ENCODE assay signal across 13 cellular contexts in the genomic region with DNA sequence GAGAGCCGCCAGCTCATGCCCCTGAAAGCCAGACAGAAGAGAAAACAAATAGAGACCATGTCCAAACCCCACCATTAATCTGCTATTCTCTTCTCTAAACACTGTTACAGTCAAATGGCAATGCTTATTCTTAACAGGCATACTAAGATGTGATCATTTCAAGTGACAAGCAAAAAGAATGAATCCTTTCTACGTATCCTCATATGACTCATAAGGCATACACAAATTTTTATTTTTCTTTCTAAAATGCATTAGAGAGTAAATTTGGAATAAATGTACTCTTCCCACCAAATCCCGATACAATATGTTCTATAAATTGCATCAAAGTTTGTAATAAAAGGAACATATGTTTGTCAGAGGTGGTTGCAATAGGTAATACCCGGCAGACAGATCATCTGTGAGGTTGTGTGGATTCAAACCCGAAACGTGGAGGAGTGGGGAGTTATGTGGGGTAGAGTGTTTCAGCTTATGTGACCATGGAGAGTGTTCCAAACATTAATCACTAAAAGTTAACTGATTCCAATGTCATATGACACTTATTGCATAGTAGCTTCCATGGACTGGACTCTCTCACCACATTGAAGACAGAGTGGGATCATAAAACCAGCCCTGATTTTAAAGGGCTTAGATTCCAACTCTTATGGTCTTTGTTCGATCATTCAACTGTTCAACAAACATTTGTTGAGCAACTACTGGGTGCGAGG.
DNase-seq lines count a peak whose midpoint lies in the region; ATAC-seq and TF ChIP-seq lines count a peak whose summit lies in the region.
"Had no signal": no experiment of that assay in that cellular context is flagged by ENCODE, and none has a peak within 500 bp of the region (broad histone marks: within the 10 kb centered on the region; RNA-seq: fewer than 3 reads in every experiment).

No MANE protein-coding gene starts in this region.

- no peak overlapping the region for H2AK5ac ChIP-seq in IMR-90 (ENCODE audit: low read depth, low read length)

- H3K27ac ChIP-seq in IMR-90 (ENCODE audit: insufficient read depth, low read length) (0 out of 2 replicates have a peak overlapping the region, but pooled peaks have one; percentile 53), coronary artery (peak overlapping the region in 1 of 2 donors; percentile 17), stomach (peak overlapping the region in 1 of 5 donors; percentile 13), colonic mucosa (no peak overlapping the region)

- TF ChIP-seq POLR2A in IMR-90 (IDR thresholded peaks at IDR 0.05; ENCODE audit: low read depth, low read length): no peak
- TF ChIP-seq POLR2A in stomach (IDR thresholded peaks at IDR 0.05): no peak

- no peak overlapping the region; the same call in 1 of the 2 replicates for H4K5ac ChIP-seq in IMR-90 (ENCODE audit: low read depth, low read length)

- H3K23ac ChIP-seq in IMR-90 (ENCODE audit: low read depth, low read length): no peak overlapping the region

- no peak overlapping the region for H2AK9ac ChIP-seq in IMR-90 (replicated peaks; ENCODE audit: low read depth, low read length, poor library complexity)

- no peaks in the 10 kb centered on the region for H3K27me3 ChIP-seq in IMR-90 (ENCODE audit: control insufficient read depth, insufficient read depth, low read length)
- H3K27me3 ChIP-seq in stomach: no peaks in the 10 kb centered on the region
- H3K27me3 ChIP-seq in colonic mucosa: no peaks in the 10 kb centered on the region

- DNase-seq in IMR-90 (peak; percentile 52), coronary artery (ENCODE audit: low spot score) (no peak), skeletal muscle cell (ENCODE audit: low read depth) (peak; percentile 21), stomach (no peak), colonic mucosa (no peak), left lobe of liver (ENCODE audit: low spot score) (no peak)
- DNase-seq: NCI-H1436, NCI-H446 had no signal

- in situ Hi-C loops in IMR-90 (cut with MboI; ENCODE audit: low sequenced_read_pairs): no loop called here

- no peak for TF ChIP-seq EP300 in stomach (IDR thresholded peaks at IDR 0.05)

- no peak overlapping the region for H2AFZ ChIP-seq in IMR-90 (replicated peaks; ENCODE audit: low read length, poor library complexity)

- H2BK120ac ChIP-seq in IMR-90 (ENCODE audit: low read depth, low read length): no peak overlapping the region

- peak overlapping the region; percentile 85 for H3K4me2 ChIP-seq in IMR-90 (ENCODE audit: low read depth, low read length)

- H3K9me3 ChIP-seq in IMR-90 (ENCODE audit: control insufficient read depth, insufficient read depth, low read length) (no peaks in the 10 kb centered on the region), stomach (no peaks in the 10 kb centered on the region), colonic mucosa (no peaks in the 10 kb centered on the region)

- H3K14ac ChIP-seq in IMR-90 (replicated peaks; ENCODE audit: low read depth, low read length): no peak overlapping the region

- no peak overlapping the region for H2BK5ac ChIP-seq in IMR-90 (ENCODE audit: low read depth, low read length, poor library complexity, severe bottlenecking)

- H2BK15ac ChIP-seq in IMR-90 (ENCODE audit: low read depth, low read length): 0 out of 3 replicates have a peak overlapping the region, but pooled peaks have one; percentile 39

- no peak for TF ChIP-seq CTCF in IMR-90 (conservative IDR thresholded peaks at IDR 0.05; ENCODE audit: low read depth, low read length)
- TF ChIP-seq CTCF in coronary artery (IDR thresholded peaks at IDR 0.05): no peak
- no peak for TF ChIP-seq CTCF in stomach (IDR thresholded peaks at IDR 0.05)
- TF ChIP-seq CTCF in colonic mucosa (IDR thresholded peaks at IDR 0.05): no peak

- CTCF ChIA-PET in IMR-90 (lab: Yijun Ruan, JAX): no interaction called here

- H3K4me3 ChIP-seq in IMR-90 (ENCODE audit: insufficient read depth, low read depth, low read length) (no peak overlapping the region), coronary artery (peak overlapping the region; percentile 51), skeletal muscle cell (ENCODE audit: low read depth, low read length) (no peak overlapping the region), stomach (peak overlapping the region in 1 of 4 donors; percentile 16), colonic mucosa (no peak overlapping the region)

- peaks cover 3% of the 10 kb centered on the region; the same call in 1 of the 2 replicates for H3K9me1 ChIP-seq in IMR-90 (ENCODE audit: insufficient read depth, low read length)

- no peak overlapping the region for H3K56ac ChIP-seq in IMR-90 (ENCODE audit: extremely low read depth, insufficient read depth, low read length)

- no peaks in the 10 kb centered on the region for H4K20me1 ChIP-seq in IMR-90 (ENCODE audit: insufficient read depth, low read length)

- dilution Hi-C loops in IMR-90 (cut with HindIII; ENCODE audit: low sequenced_read_pairs, unreplicated experiment): no loop called here

- H3K18ac ChIP-seq in IMR-90 (ENCODE audit: low read depth, low read length): peak overlapping the region; percentile 34; the same call in 1 of the 2 replicates

- no peaks in the 10 kb centered on the region for H3K36me3 ChIP-seq in IMR-90 (ENCODE audit: control insufficient read depth, insufficient read depth, low read length)
- no peaks in the 10 kb centered on the region for H3K36me3 ChIP-seq in stomach
- no peaks in the 10 kb centered on the region for H3K36me3 ChIP-seq in colonic mucosa

- no TSS peak for BruUV-seq in IMR-90 (replicated peaks; lab: Mats Ljungman, UMichigan)

- H4K8ac ChIP-seq in IMR-90 (ENCODE audit: low read depth in 2 of 2, low read length in 2 of 2): peak overlapping the region; percentile 2 to 29; a peak in 1 of 4 replicates

- H2BK20ac ChIP-seq in IMR-90 (ENCODE audit: low read depth, low read length): no peak overlapping the region

- peak; percentile 9 for ATAC-seq in GM18498 (IDR thresholded peaks at IDR 0.05; ENCODE audit: unreplicated experiment)
- peak; percentile 70 for ATAC-seq in IMR-90 (ENCODE audit: low read depth)
- no peak for ATAC-seq in esophagus mucosa
- no peak for ATAC-seq in left lobe of liver
- ATAC-seq: Panc1; right cardiac atrium; stimulated activated effector memory CD8-positive, alpha-beta T cell treated with anti-CD3 and anti-CD28 coated beads, Interleukin-12 subunit alpha, Interleukin-12 subunit beta, amount 100 ng/mL, for 72 hours had no signal

- 0 out of 2 replicates have a peak overlapping the region, but pooled peaks have one; percentile 0 for H3K4ac ChIP-seq in IMR-90 (ENCODE audit: low read depth, low read length)

- POLR2A ChIA-PET in IMR-90 (lab: Charles Lee; ENCODE audit: unreplicated experiment): no interaction called here

- intact Hi-C loops in IMR-90 (cut with micrococcal nuclease): no loop called here
- intact Hi-C loops in stomach (cut with DNase I; ENCODE audit: low total_unique reads): no loop called here
- intact Hi-C loops in colonic mucosa (cut with DNase I): no loop called here

- peak overlapping the region; percentile 46; the same call in 1 of the 2 replicates for H3K9ac ChIP-seq in IMR-90 (ENCODE audit: low read depth, low read length)
- H3K9ac ChIP-seq in colonic mucosa (ENCODE audit: low read depth in 2 of 2, low read length in 2 of 2): no peak overlapping the region

- H4K91ac ChIP-seq in IMR-90 (ENCODE audit: insufficient read depth, low read depth, low read length): no peak overlapping the region

- TF ChIP-seq RAD21 in IMR-90 (IDR thresholded peaks at IDR 0.05; ENCODE audit: low read length): no peak

- H3K4me1 ChIP-seq in IMR-90 (ENCODE audit: control insufficient read depth, insufficient read depth, low read length) (peaks cover 7% of the 10 kb centered on the region), stomach (no peaks in the 10 kb centered on the region), colonic mucosa (no peaks in the 10 kb centered on the region)

- WGBS in IMR-90 (ENCODE audit: extremely low coverage in 2 of 2, insufficient read length in 1 of 2), 2 experiments: 100% methylated on average over 1 of the region's 8 CpGs; no CpG with 5 or more reads in 1 of the 2 experiments
- WGBS in stomach, 5 donors: 73 to 84% (median 82%) methylated on average over 8 of the region's 8 CpGs

- H3K79me1 ChIP-seq in IMR-90 (ENCODE audit: low read depth in 1 of 2, low read length in 2 of 2): no peaks in the 10 kb centered on the region

TF ChIP-seq in IMR-90, 13 proteins besides CTCF, POLR2A, EP300 and RAD21:
- no peak for TF ChIP-seq MAZ (IDR thresholded peaks at IDR 0.05; ENCODE audit: borderline replicate concordance, low read depth, low read length)
- TF ChIP-seq FOS (IDR thresholded peaks at IDR 0.05; ENCODE audit: low read depth, low read length): 0 out of 2 replicates have a peak, but pooled peaks have one; percentile 11

Comparison
In these comparisons a context has a peak if more than half of its experiments do, and no peak if none do; other contexts are left out.
1. ATAC-seq: peak in GM18498 (single experiment) and IMR-90 (single experiment); none in esophagus mucosa (single experiment) and left lobe of liver (single experiment).
2. DNase-seq: peak in IMR-90 (single experiment) and skeletal muscle cell (single experiment); none in coronary artery (single experiment), stomach (single experiment), colonic mucosa (single experiment) and left lobe of liver (single experiment).